1 cellular context compared by ENCODE assay signal in the genomic region with DNA sequence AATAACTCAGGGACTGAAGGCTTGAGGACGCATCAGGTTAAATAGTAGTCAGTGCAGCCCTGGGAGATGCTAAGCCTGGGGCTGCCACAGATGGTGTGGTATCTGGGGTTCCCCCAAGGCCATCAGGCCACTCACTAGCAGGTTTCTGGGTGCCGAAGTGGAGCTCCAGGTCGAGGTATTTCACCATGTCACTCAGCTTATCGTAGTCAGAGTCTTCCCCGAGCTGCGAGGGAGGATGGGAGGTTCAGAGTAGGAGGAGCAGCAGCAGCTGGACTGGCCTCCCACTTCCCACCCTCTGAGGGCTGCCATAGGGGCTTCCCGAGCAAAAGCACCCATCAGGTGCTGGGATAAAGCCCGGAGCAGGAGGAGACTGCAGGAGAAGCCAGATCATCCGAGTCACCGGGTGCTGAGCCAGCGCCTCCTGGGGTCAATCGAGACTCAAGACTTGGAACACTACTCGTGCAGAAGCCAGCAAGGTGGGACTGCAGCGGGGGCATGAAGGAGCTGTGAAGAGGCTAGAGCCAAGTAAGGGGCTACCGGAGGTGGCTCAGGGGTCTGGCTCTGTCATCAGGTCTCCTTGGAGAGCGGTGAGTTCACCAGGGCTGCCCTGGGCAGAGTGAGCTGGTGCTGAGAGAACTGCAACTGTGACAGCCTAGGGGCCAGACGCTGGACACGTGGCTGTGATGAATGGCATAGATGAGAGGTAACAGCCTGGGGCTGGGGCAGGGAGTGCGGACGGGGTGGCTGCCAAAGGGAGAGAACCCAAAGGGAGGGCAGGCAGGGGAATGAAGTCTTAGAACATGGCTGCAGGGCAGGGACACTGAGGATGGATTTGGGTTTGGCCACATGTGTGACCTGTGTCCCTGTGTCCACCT.
TF ChIP-seq lines count a peak whose summit lies in the region.

No MANE protein-coding gene starts in this region.

TF ChIP-seq in HEK293, 187 proteins besides CTCF, POLR2A, EP300 and RAD21:
- TF ChIP-seq ZNF777 (tag by site-specific recombination; IDR thresholded peaks at IDR 0.05; ENCODE audit: borderline replicate concordance): no peak
- peak; percentile 38; the same call in 1 of the 2 replicates for TF ChIP-seq ZIC2 (tag by site-specific recombination; IDR thresholded peaks at IDR 0.05)
